8 cellular contexts compared by ENCODE assay signal in genomic region chr12:112992541-112993398, GRCh38.
DNase-seq lines count a peak whose midpoint lies in the region; ATAC-seq and TF ChIP-seq lines count a peak whose summit lies in the region.

No MANE protein-coding gene starts in this region.

- peak; percentile 96 for TF ChIP-seq CTCF in brain microvascular endothelial cell (IDR thresholded peaks at IDR 0.05; ENCODE audit: low read depth, low read length, missing control alignments)

- DNase-seq in NCI-H2081 (lab: John Stamatoyannopoulos, UW) (peak; percentile 16 to 33), NCI-H2081 treated with DMSO at 0.1 percent for 48 hours (lab: John Stamatoyannopoulos, UW) (no peak), NCI-H1694 (lab: John Stamatoyannopoulos, UW) (peak; percentile 67), T-helper 9 cell (peak; percentile 48), brain microvascular endothelial cell (peak; percentile 66), inferior parietal cortex (ENCODE audit: extremely low spot score) (peak; percentile 62)
- DNase-seq in stimulated activated CD4-positive, alpha-beta T cell treated with anti-CD3 and anti-CD28 coated beads, Interleukin-1b, Interleukin-23, amount 100 ng/mL, for 48 hours, result peak; percentile 67

- no peaks in the 10 kb centered on the region for H3K36me3 ChIP-seq in brain microvascular endothelial cell (replicated peaks)

- no peak for ATAC-seq in HG02852 (IDR thresholded peaks at IDR 0.05; ENCODE audit: unreplicated experiment)

- no peak overlapping the region for H3K4me3 ChIP-seq in brain microvascular endothelial cell (ENCODE audit: low read depth, low read length)

- no peaks in the 10 kb centered on the region for H3K27me3 ChIP-seq in brain microvascular endothelial cell (replicated peaks)

- no peak overlapping the region for H3K27ac ChIP-seq in brain microvascular endothelial cell

- in situ Hi-C loops in brain microvascular endothelial cell (cut with HindIII; ENCODE audit: low pct_ligation_motif_present, low sequenced_read_pairs), result no loop called here
